1 cellular context compared by ENCODE assay signal in the genomic region with DNA sequence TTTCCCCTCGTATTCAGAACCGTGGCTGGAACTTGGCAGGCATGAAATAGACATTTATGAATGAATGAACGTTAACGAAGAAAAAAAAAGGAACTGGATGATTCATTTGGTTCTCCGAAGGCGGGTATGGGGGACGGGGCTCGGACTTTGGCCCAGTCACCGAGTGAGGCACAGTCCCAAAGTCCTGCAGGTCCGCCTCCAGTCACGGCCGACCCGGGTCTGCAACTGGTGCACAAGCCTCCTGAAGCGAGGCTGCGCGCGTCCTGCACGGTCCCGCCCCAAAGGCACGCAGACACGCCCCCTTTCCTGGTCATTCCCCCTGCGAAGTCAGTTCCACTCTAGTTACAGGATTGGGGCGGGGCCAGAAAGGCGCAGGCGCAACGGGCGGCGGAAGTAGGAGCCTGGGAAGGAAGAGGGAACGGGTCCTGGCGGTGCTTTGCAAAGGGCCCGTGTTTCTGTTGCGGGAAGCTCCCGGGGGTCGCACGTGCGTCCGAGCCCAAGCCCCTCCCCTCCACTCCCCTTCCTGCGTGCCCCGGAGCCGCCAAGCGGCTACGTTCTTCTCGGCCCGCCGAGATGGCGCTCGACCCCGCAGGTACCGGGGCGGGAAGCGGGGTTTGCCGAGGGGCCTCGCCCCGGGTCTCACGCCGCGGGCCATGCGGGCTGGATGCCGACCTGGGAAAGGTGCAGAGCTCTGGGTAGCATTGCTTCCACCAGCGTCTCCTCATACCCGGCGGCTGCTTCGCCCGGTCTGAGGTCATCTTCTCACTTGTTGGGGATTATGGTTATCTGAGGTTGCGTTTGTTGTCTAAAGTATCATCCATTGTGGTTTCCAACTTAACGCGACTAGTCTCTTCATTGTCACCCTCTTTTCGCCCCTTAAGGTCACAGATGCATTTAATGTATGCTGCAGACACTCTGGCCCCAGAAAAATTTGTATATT.
TF ChIP-seq lines count a peak whose summit lies in the region.

A gene with protein sequence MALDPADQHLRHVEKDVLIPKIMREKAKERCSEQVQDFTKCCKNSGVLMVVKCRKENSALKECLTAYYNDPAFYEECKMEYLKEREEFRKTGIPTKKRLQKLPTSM (plus strand): TSS at position 399 of the 940 bp plus-strand sequence. CDS start 175 bp downstream, at position 574.

TF ChIP-seq in HepG2, 621 proteins besides CTCF, POLR2A, EP300 and RAD21 (continued from another document and continues in another):
- TF ChIP-seq ZNF724P (CRISPR knock-in tag; IDR thresholded peaks at IDR 0.05; ENCODE audit: borderline replicate concordance) (peak; percentile 62; the same call in 1 of the 2 replicates), FOXC1 (CRISPR knock-in tag; IDR thresholded peaks at IDR 0.05; ENCODE audit: borderline replicate concordance) (peak; percentile 97), XRCC5 (optimal IDR thresholded peaks at IDR 0.05; ENCODE audit: low read length) (peak; percentile 50), RFX3 (CRISPR knock-in tag; IDR thresholded peaks at IDR 0.05) (no peak), FOXP1 (IDR thresholded peaks at IDR 0.05) (no peak), FOXP1 (CRISPR knock-in tag; IDR thresholded peaks at IDR 0.05) (peak; percentile 15), TEAD2 (CRISPR knock-in tag; IDR thresholded peaks at IDR 0.05) (peak; percentile 89), EED (CRISPR knock-in tag; IDR thresholded peaks at IDR 0.05) (peak; percentile 97), CHCHD3 (CRISPR knock-in tag; IDR thresholded peaks at IDR 0.05) (peak; percentile 81; the same call in 1 of the 2 replicates), SOX6 (IDR thresholded peaks at IDR 0.05) (no peak), SOX6 (CRISPR knock-in tag; IDR thresholded peaks at IDR 0.05) (peak; percentile 73), ZNF879 (CRISPR knock-in tag; IDR thresholded peaks at IDR 0.05) (peak; percentile 84; the same call in 1 of the 2 replicates), ZNF3 (CRISPR knock-in tag; IDR thresholded peaks at IDR 0.05) (no peak), ZNF232 (CRISPR knock-in tag; IDR thresholded peaks at IDR 0.05; ENCODE audit: borderline replicate concordance) (peak; percentile 93), AGO1 (IDR thresholded peaks at IDR 0.05; ENCODE audit: low read depth, low read length, poor library complexity, severe bottlenecking) (no peak), SMC3 (IDR thresholded peaks at IDR 0.05; ENCODE audit: low read length) (no peak), ZNF607 (CRISPR knock-in tag; IDR thresholded peaks at IDR 0.05; ENCODE audit: borderline replicate concordance) (peak; percentile 89), KLF11 (CRISPR knock-in tag; IDR thresholded peaks at IDR 0.05) (peak; percentile 78; the same call in 1 of the 2 replicates), MEIS2 (CRISPR knock-in tag; IDR thresholded peaks at IDR 0.05) (peak; percentile 91), YEATS2 (CRISPR knock-in tag; IDR thresholded peaks at IDR 0.05; ENCODE audit: borderline replicate concordance) (peak; percentile 67; the same call in 1 of the 2 replicates), ZFP90 (CRISPR knock-in tag; IDR thresholded peaks at IDR 0.05; ENCODE audit: borderline replicate concordance) (peak; percentile 92; the same call in 1 of the 2 replicates), CEBPB (IDR thresholded peaks at IDR 0.05; ENCODE audit: borderline replicate concordance, low read depth, low read length) (no peak), ZNF160 (CRISPR knock-in tag; IDR thresholded peaks at IDR 0.05) (peak; percentile 93), ZNF775 (CRISPR knock-in tag; IDR thresholded peaks at IDR 0.05; ENCODE audit: borderline replicate concordance) (no peak), ZNF446 (CRISPR knock-in tag; IDR thresholded peaks at IDR 0.05) (0 out of 2 replicates have a peak, but pooled peaks have one; percentile 43), SIN3B (IDR thresholded peaks at IDR 0.05; ENCODE audit: low read length) (no peak), ZNF839 (CRISPR knock-in tag; IDR thresholded peaks at IDR 0.05; ENCODE audit: borderline replicate concordance) (no peak), KLF16 (CRISPR knock-in tag; IDR thresholded peaks at IDR 0.05) (peak in 1 of 2 experiments; percentile 80; a peak in 2 of 4 replicates), NCOA2 (CRISPR knock-in tag; IDR thresholded peaks at IDR 0.05) (peak; percentile 38), MAF1 (CRISPR knock-in tag; IDR thresholded peaks at IDR 0.05; ENCODE audit: borderline replicate concordance) (peak; percentile 81), SALL2 (CRISPR knock-in tag; IDR thresholded peaks at IDR 0.05) (0 out of 2 replicates have a peak, but pooled peaks have one; percentile 73), TEAD3 (CRISPR knock-in tag; optimal IDR thresholded peaks at IDR 0.05; ENCODE audit: borderline replicate concordance) (peak; percentile 81), NBN (conservative IDR thresholded peaks at IDR 0.05) (no peak), ZFX (CRISPR knock-in tag; IDR thresholded peaks at IDR 0.05; ENCODE audit: low read depth) (peak; percentile 92), CC2D1A (CRISPR knock-in tag; IDR thresholded peaks at IDR 0.05) (peak; percentile 64; the same call in 1 of the 2 replicates)
- TF ChIP-seq, protein P1, sequence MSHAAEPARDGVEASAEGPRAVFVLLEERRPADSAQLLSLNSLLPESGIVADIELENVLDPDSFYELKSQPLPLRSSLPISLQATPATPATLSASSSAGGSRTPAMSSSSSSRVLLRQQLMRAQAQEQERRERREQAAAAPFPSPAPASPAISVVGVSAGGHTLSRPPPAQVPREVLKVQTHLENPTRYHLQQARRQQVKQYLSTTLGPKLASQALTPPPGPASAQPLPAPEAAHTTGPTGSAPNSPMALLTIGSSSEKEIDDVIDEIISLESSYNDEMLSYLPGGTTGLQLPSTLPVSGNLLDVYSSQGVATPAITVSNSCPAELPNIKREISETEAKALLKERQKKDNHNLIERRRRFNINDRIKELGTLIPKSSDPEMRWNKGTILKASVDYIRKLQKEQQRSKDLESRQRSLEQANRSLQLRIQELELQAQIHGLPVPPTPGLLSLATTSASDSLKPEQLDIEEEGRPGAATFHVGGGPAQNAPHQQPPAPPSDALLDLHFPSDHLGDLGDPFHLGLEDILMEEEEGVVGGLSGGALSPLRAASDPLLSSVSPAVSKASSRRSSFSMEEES (CRISPR knock-in tag; IDR thresholded peaks at IDR 0.05) = no peak
- TF ChIP-seq, protein P2, sequence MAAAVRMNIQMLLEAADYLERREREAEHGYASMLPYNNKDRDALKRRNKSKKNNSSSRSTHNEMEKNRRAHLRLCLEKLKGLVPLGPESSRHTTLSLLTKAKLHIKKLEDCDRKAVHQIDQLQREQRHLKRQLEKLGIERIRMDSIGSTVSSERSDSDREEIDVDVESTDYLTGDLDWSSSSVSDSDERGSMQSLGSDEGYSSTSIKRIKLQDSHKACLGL (CRISPR knock-in tag; IDR thresholded peaks at IDR 0.05) = peak; percentile 95
- TF ChIP-seq, protein P3, sequence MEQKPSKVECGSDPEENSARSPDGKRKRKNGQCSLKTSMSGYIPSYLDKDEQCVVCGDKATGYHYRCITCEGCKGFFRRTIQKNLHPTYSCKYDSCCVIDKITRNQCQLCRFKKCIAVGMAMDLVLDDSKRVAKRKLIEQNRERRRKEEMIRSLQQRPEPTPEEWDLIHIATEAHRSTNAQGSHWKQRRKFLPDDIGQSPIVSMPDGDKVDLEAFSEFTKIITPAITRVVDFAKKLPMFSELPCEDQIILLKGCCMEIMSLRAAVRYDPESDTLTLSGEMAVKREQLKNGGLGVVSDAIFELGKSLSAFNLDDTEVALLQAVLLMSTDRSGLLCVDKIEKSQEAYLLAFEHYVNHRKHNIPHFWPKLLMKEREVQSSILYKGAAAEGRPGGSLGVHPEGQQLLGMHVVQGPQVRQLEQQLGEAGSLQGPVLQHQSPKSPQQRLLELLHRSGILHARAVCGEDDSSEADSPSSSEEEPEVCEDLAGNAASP (CRISPR knock-in tag; IDR thresholded peaks at IDR 0.05; ENCODE audit: borderline replicate concordance) = no peak
- TF ChIP-seq, protein P4, sequence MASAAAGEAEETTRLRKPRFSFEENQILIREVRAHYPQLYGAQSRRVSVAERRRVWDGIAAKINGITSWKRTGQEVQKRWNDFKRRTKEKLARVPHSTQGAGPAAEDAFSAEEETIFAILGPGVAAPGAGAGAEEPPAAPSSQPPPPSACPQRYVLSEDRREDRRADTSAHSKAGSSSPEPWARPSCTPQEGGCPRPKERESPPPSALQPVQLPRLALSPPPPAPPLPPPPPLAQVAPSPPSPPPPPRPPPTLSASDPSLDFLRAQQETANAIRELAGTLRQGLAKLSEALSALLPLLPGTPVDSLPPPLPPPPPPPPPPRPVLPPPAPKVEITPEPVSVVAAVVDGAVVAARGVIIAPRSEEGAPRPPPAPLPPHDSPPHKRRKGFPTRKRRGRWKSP (CRISPR knock-in tag; IDR thresholded peaks at IDR 0.05) = peak; percentile 84
- TF ChIP-seq, protein P5, sequence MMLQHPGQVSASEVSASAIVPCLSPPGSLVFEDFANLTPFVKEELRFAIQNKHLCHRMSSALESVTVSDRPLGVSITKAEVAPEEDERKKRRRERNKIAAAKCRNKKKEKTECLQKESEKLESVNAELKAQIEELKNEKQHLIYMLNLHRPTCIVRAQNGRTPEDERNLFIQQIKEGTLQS (CRISPR knock-in tag; IDR thresholded peaks at IDR 0.05) = no peak
- TF ChIP-seq, protein P6, sequence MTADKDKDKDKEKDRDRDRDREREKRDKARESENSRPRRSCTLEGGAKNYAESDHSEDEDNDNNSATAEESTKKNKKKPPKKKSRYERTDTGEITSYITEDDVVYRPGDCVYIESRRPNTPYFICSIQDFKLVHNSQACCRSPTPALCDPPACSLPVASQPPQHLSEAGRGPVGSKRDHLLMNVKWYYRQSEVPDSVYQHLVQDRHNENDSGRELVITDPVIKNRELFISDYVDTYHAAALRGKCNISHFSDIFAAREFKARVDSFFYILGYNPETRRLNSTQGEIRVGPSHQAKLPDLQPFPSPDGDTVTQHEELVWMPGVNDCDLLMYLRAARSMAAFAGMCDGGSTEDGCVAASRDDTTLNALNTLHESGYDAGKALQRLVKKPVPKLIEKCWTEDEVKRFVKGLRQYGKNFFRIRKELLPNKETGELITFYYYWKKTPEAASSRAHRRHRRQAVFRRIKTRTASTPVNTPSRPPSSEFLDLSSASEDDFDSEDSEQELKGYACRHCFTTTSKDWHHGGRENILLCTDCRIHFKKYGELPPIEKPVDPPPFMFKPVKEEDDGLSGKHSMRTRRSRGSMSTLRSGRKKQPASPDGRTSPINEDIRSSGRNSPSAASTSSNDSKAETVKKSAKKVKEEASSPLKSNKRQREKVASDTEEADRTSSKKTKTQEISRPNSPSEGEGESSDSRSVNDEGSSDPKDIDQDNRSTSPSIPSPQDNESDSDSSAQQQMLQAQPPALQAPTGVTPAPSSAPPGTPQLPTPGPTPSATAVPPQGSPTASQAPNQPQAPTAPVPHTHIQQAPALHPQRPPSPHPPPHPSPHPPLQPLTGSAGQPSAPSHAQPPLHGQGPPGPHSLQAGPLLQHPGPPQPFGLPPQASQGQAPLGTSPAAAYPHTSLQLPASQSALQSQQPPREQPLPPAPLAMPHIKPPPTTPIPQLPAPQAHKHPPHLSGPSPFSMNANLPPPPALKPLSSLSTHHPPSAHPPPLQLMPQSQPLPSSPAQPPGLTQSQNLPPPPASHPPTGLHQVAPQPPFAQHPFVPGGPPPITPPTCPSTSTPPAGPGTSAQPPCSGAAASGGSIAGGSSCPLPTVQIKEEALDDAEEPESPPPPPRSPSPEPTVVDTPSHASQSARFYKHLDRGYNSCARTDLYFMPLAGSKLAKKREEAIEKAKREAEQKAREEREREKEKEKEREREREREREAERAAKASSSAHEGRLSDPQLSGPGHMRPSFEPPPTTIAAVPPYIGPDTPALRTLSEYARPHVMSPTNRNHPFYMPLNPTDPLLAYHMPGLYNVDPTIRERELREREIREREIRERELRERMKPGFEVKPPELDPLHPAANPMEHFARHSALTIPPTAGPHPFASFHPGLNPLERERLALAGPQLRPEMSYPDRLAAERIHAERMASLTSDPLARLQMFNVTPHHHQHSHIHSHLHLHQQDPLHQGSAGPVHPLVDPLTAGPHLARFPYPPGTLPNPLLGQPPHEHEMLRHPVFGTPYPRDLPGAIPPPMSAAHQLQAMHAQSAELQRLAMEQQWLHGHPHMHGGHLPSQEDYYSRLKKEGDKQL (CRISPR knock-in tag; IDR thresholded peaks at IDR 0.05; ENCODE audit: low read depth) = 0 out of 2 replicates have a peak, but pooled peaks have one; percentile 34
